ENCODE assay signal across 11 cellular contexts in genomic region chr3:4409415-4409814, GRCh38. TPM values are rescaled to one million over a fixed set of nuclear protein-coding genes. Genes with fewer than 3 reads are reported as not detected.
DNase-seq lines count a peak whose midpoint lies in the region; ATAC-seq and TF ChIP-seq lines count a peak whose summit lies in the region.
"Had no signal": no experiment of that assay in that cellular context is flagged by ENCODE, and none has a peak within 500 bp of the region (broad histone marks: within the 10 kb centered on the region; RNA-seq: fewer than 3 reads in every experiment).

No MANE protein-coding gene starts in this region.

- H3K9me3 ChIP-seq in body of pancreas, result no peaks in the 10 kb centered on the region
- H3K9me3 ChIP-seq: uterus had no signal

- H3K9me3 Mint-ChIP-seq in activated CD4-positive, alpha-beta T cell treated with anti-CD3 and anti-CD28 coated beads, Interleukin-2, amount 10 ng/mL, durations not matched to agents 7 days and 5 days, result no peaks in the 10 kb centered on the region
- no peaks in the 10 kb centered on the region for H3K9me3 Mint-ChIP-seq in activated T-cell treated with anti-CD3 and anti-CD28 coated beads, Interleukin-2, amount 50 U/mL, for 72 hours
- no peaks in the 10 kb centered on the region for H3K9me3 Mint-ChIP-seq in stimulated activated memory B cell treated with anti-CD40 and anti-IgM and Interleukin-4, amounts not matched to agents 10 μg/mL and 1 μg/mL and 100 μg/mL, for 72 hours
- no peaks in the 10 kb centered on the region for H3K9me3 Mint-ChIP-seq in MCF 10A (ENCODE audit: unreplicated experiment)

- TF ChIP-seq CTCF in body of pancreas (IDR thresholded peaks at IDR 0.05) (no peak), MCF 10A (IDR thresholded peaks at IDR 0.05; ENCODE audit: unreplicated experiment) (no peak)

- H3K4me1 ChIP-seq in body of pancreas, result peaks cover 20% of the 10 kb centered on the region
- H3K4me1 ChIP-seq: uterus had no signal

- H3K27ac ChIP-seq in body of pancreas, result no peak overlapping the region
- H3K27ac ChIP-seq: uterus had no signal

- no TSS peak for BruUV-seq in MCF 10A (replicated peaks; lab: Mats Ljungman, UMichigan)

- H3K4me3 ChIP-seq in body of pancreas, result no peak overlapping the region
- H3K4me3 ChIP-seq: uterus had no signal

- CTCF ChIA-PET in activated CD4-positive, alpha-beta T cell treated with anti-CD3 and anti-CD28 coated beads, Interleukin-2, amount 10 ng/mL, durations not matched to agents 7 days and 5 days (lab: Charles Lee), result interaction anchor here (1.4 to 1.5 kb wide), 2 partner anchors 15 to 60 kb away, joined by 3 to 4 read pairs; no protein-coding TSS in a partner anchor
- CTCF ChIA-PET in MCF 10A (lab: Yijun Ruan, JAX), result no interaction called here

- WGBS in body of pancreas, 2 donors, result 70 to 83% methylated on average over 4 of the region's 4 CpGs

- ATAC-seq in HG02884 (IDR thresholded peaks at IDR 0.05; ENCODE audit: unreplicated experiment) (peak; percentile 46), body of pancreas (no peak)
- peak; percentile 83 to 84 for ATAC-seq in activated T-cell treated with anti-CD3 and anti-CD28 coated beads, Interleukin-2, amount 50 U/mL, for 72 hours (replicated peaks in 1 of 2)
- peak; percentile 27 for ATAC-seq in stimulated activated memory B cell treated with anti-CD40 and anti-IgM and Interleukin-4, amounts not matched to agents 10 μg/mL and 1 μg/mL and 100 μg/mL, for 72 hours

- peaks cover 30% of the 10 kb centered on the region for H3K4me1 Mint-ChIP-seq in activated CD4-positive, alpha-beta T cell treated with anti-CD3 and anti-CD28 coated beads, Interleukin-2, amount 10 ng/mL, durations not matched to agents 7 days and 5 days
- H3K4me1 Mint-ChIP-seq in activated T-cell treated with anti-CD3 and anti-CD28 coated beads, Interleukin-2, amount 50 U/mL, for 72 hours (ENCODE audit: low read depth), result peaks cover 56% of the 10 kb centered on the region
- H3K4me1 Mint-ChIP-seq in stimulated activated memory B cell treated with anti-CD40 and anti-IgM and Interleukin-4, amounts not matched to agents 10 μg/mL and 1 μg/mL and 100 μg/mL, for 72 hours, result peaks cover 23% of the 10 kb centered on the region
- H3K4me1 Mint-ChIP-seq in MCF 10A (ENCODE audit: insufficient read depth, unreplicated experiment), result peaks cover 11% of the 10 kb centered on the region

- no peaks in the 10 kb centered on the region for H3K27me3 Mint-ChIP-seq in activated CD4-positive, alpha-beta T cell treated with anti-CD3 and anti-CD28 coated beads, Interleukin-2, amount 10 ng/mL, durations not matched to agents 7 days and 5 days
- H3K27me3 Mint-ChIP-seq in activated T-cell treated with anti-CD3 and anti-CD28 coated beads, Interleukin-2, amount 50 U/mL, for 72 hours (ENCODE audit: low read depth), result no peaks in the 10 kb centered on the region
- no peaks in the 10 kb centered on the region for H3K27me3 Mint-ChIP-seq in stimulated activated memory B cell treated with anti-CD40 and anti-IgM and Interleukin-4, amounts not matched to agents 10 μg/mL and 1 μg/mL and 100 μg/mL, for 72 hours
- H3K27me3 Mint-ChIP-seq in MCF 10A (ENCODE audit: insufficient read depth, unreplicated experiment), result no peaks in the 10 kb centered on the region

- peaks cover 0 to 2% of the 10 kb centered on the region in 2 donors for H3K36me3 ChIP-seq in body of pancreas (replicated peaks in 1 of 2; ENCODE audit: insufficient read depth in 1 of 2, low read depth in 2 of 2)
- H3K36me3 ChIP-seq: uterus had no signal

- H3K36me3 Mint-ChIP-seq in activated CD4-positive, alpha-beta T cell treated with anti-CD3 and anti-CD28 coated beads, Interleukin-2, amount 10 ng/mL, durations not matched to agents 7 days and 5 days (ENCODE audit: low read depth), result peaks cover 33% of the 10 kb centered on the region
- H3K36me3 Mint-ChIP-seq in activated T-cell treated with anti-CD3 and anti-CD28 coated beads, Interleukin-2, amount 50 U/mL, for 72 hours (ENCODE audit: insufficient read depth in 2 of 2), result peaks cover 6 to 7% of the 10 kb centered on the region in 2 donors
- peaks cover 64% of the 10 kb centered on the region for H3K36me3 Mint-ChIP-seq in stimulated activated memory B cell treated with anti-CD40 and anti-IgM and Interleukin-4, amounts not matched to agents 10 μg/mL and 1 μg/mL and 100 μg/mL, for 72 hours
- peaks cover 25% of the 10 kb centered on the region for H3K36me3 Mint-ChIP-seq in MCF 10A (ENCODE audit: insufficient read depth, unreplicated experiment)

- POLR2A ChIA-PET in activated CD4-positive, alpha-beta T cell treated with anti-CD3 and anti-CD28 coated beads, Interleukin-2, amount 10 ng/mL, durations not matched to agents 7 days and 5 days (lab: Charles Lee), result interaction anchor here (0.6 kb wide), 1 partner anchor 63 kb away, joined by 3 read pairs; no protein-coding TSS in a partner anchor
- POLR2A ChIA-PET in MCF 10A (lab: Yijun Ruan, JAX), result no interaction called here

- peak overlapping the region; percentile 61 for H3K27ac Mint-ChIP-seq in activated CD4-positive, alpha-beta T cell treated with anti-CD3 and anti-CD28 coated beads, Interleukin-2, amount 10 ng/mL, durations not matched to agents 7 days and 5 days
- peak overlapping the region; percentile 99 for H3K27ac Mint-ChIP-seq in activated T-cell treated with anti-CD3 and anti-CD28 coated beads, Interleukin-2, amount 50 U/mL, for 72 hours
- peak overlapping the region; percentile 69 for H3K27ac Mint-ChIP-seq in stimulated activated memory B cell treated with anti-CD40 and anti-IgM and Interleukin-4, amounts not matched to agents 10 μg/mL and 1 μg/mL and 100 μg/mL, for 72 hours
- H3K27ac Mint-ChIP-seq in MCF 10A (ENCODE audit: low read depth, unreplicated experiment), result no peak overlapping the region

- peak overlapping the region; percentile 11 for H3K4me3 Mint-ChIP-seq in activated CD4-positive, alpha-beta T cell treated with anti-CD3 and anti-CD28 coated beads, Interleukin-2, amount 10 ng/mL, durations not matched to agents 7 days and 5 days
- peak overlapping the region; percentile 76 to 97 for H3K4me3 Mint-ChIP-seq in activated T-cell treated with anti-CD3 and anti-CD28 coated beads, Interleukin-2, amount 50 U/mL, for 72 hours
- no peak overlapping the region for H3K4me3 Mint-ChIP-seq in stimulated activated memory B cell treated with anti-CD40 and anti-IgM and Interleukin-4, amounts not matched to agents 10 μg/mL and 1 μg/mL and 100 μg/mL, for 72 hours
- H3K4me3 Mint-ChIP-seq in MCF 10A (ENCODE audit: unreplicated experiment), result no peak overlapping the region

- no peak for TF ChIP-seq POLR2A in body of pancreas (IDR thresholded peaks at IDR 0.05)

- no peak for DNase-seq in activated CD4-positive, alpha-beta T cell treated with anti-CD3 and anti-CD28 coated beads, Interleukin-2, amount 10 ng/mL, durations not matched to agents 7 days and 5 days
- no peak for DNase-seq in activated CD4-positive, alpha-beta T cell treated with anti-CD3 and anti-CD28 coated beads, Interleukin-2, amount 50 U/mL, for 1 hour
- DNase-seq in activated T-cell treated with anti-CD3 and anti-CD28 coated beads, Interleukin-2, amount 50 U/mL, for 72 hours, result peak; percentile 45 to 61
- DNase-seq in body of pancreas (no peak), MCF 10A (ENCODE audit: unreplicated experiment) (no peak)
- no peak for DNase-seq in activated effector memory CD4-positive, alpha-beta T cell treated with Interleukin-2 at 50 U/mL for 16 hours
- DNase-seq: NCI-H1694, T-helper 9 cell, uterus had no signal

- no peaks in the 10 kb centered on the region for H3K27me3 ChIP-seq in body of pancreas
- H3K27me3 ChIP-seq: uterus had no signal

- intact Hi-C loops in body of pancreas (cut with DNase I) (no loop called here), MCF 10A (cut with micrococcal nuclease) (no loop called here)

RNA-seq across cellular contexts. Expression of gene SUMF1, which starts 57.7 kb away (rescaled TPM):
- total RNA-seq in activated CD4-positive, alpha-beta T cell treated with anti-CD3 and anti-CD28 coated beads, Interleukin-2, amount 10 ng/mL, durations not matched to agents 7 days and 5 days, result 1 to 10 TPM; 6.2 to 9.0 TPM
- total RNA-seq in activated T-cell treated with anti-CD3 and anti-CD28 coated beads, Interleukin-2, amount 50 U/mL, for 72 hours, result 1 to 10 TPM; 5.0 to 7.2 TPM
- 10 to 100 TPM; 30.7 to 32.7 TPM for total RNA-seq in body of pancreas
- 11.8 and 18.9 TPM in 2 replicates for total RNA-seq in MCF 10A (2022)

Comparison
In these comparisons a context has a peak if more than half of its experiments do, and no peak if none do; other contexts are left out.
1. DNase-seq: peak in activated T-cell treated with anti-CD3 and anti-CD28 coated beads, Interleukin-2, amount 50 U/mL, for 72 hours (2 of 2); none in activated CD4-positive, alpha-beta T cell treated with anti-CD3 and anti-CD28 coated beads, Interleukin-2, amount 10 ng/mL, durations not matched to agents 7 days and 5 days (single experiment), activated CD4-positive, alpha-beta T cell treated with anti-CD3 and anti-CD28 coated beads, Interleukin-2, amount 50 U/mL, for 1 hour (single experiment), body of pancreas (0 of 4), activated effector memory CD4-positive, alpha-beta T cell treated with Interleukin-2 at 50 U/mL for 16 hours (single experiment) and MCF 10A (single experiment).
2. H3K4me3 Mint-ChIP-seq: peak in activated CD4-positive, alpha-beta T cell treated with anti-CD3 and anti-CD28 coated beads, Interleukin-2, amount 10 ng/mL, durations not matched to agents 7 days and 5 days (single experiment) and activated T-cell treated with anti-CD3 and anti-CD28 coated beads, Interleukin-2, amount 50 U/mL, for 72 hours (2 of 2); none in stimulated activated memory B cell treated with anti-CD40 and anti-IgM and Interleukin-4, amounts not matched to agents 10 μg/mL and 1 μg/mL and 100 μg/mL, for 72 hours (single experiment) and MCF 10A (single experiment).